ENCODE assay signal across 1 cellular context in genomic region chr17:27634026-27634335, GRCh38.
TF ChIP-seq lines count a peak whose summit lies in the region.

No MANE protein-coding gene starts in this region.

TF ChIP-seq in GM12878, 131 proteins besides CTCF, POLR2A, EP300 and RAD21:
- no peak for TF ChIP-seq ZNF207 (IDR thresholded peaks at IDR 0.05; ENCODE audit: borderline replicate concordance)
- TF ChIP-seq SRF (IDR thresholded peaks at IDR 0.05; ENCODE audit: low read depth in 2 of 2, low read length in 2 of 2), result no peak
- TF ChIP-seq NR2C2 (IDR thresholded peaks at IDR 0.05; ENCODE audit: borderline replicate concordance, control insufficient read depth, insufficient read length, low read depth), result no peak
TF ChIP-seq in GM12878: peak in this region for 0.
